23 cellular contexts compared by ENCODE assay signal in genomic region chr2:160301420-160301819, GRCh38.
DNase-seq lines count a peak whose midpoint lies in the region; ATAC-seq, FAIRE-seq and TF ChIP-seq lines count a peak whose summit lies in the region.
"Had no signal": no experiment of that assay in that cellular context is flagged by ENCODE, and none has a peak within 500 bp of the region (broad histone marks: within the 10 kb centered on the region; RNA-seq: fewer than 3 reads in every experiment).

No MANE protein-coding gene starts in this region.

- no peak overlapping the region for H3K4me2 ChIP-seq in HepG2 (ENCODE audit: low read depth, low read length)
- no peak overlapping the region for H3K4me2 ChIP-seq in IMR-90 (ENCODE audit: low read depth, low read length)
- H3K4me2 ChIP-seq: hepatocyte had no signal

- H2AFZ ChIP-seq in HepG2 (ENCODE audit: low read length), result no peak overlapping the region
- no peak overlapping the region for H2AFZ ChIP-seq in IMR-90 (replicated peaks; ENCODE audit: low read length, poor library complexity)
- H2AFZ ChIP-seq: hepatocyte had no signal

- H3K9ac ChIP-seq in HepG2 (ENCODE audit: insufficient read depth, low read depth, low read length), result no peak overlapping the region
- no peak overlapping the region for H3K9ac ChIP-seq in IMR-90 (ENCODE audit: low read depth, low read length)

- H3K36me3 Mint-ChIP-seq in activated naive CD4-positive, alpha-beta T cell treated with anti-CD3 and anti-CD28 coated beads, Interleukin-2, amount 50 U/mL, for 72 hours, result peaks cover 37 to 57% of the 10 kb centered on the region in 2 donors

- H2BK120ac ChIP-seq in IMR-90 (ENCODE audit: low read depth, low read length), result no peak overlapping the region

- no peak overlapping the region; the same call in 1 of the 2 replicates for H3K23ac ChIP-seq in IMR-90 (ENCODE audit: low read depth, low read length)

- no peak overlapping the region for H2BK20ac ChIP-seq in IMR-90 (ENCODE audit: low read depth, low read length)

- DNase-seq in HepG2 (ENCODE audit: low spot score) (no peak), right lobe of liver (no peak), IMR-90 (peak; percentile 52), testis (no peak), NCI-H187 treated with DMSO at 0.1 percent for 48 hours (lab: John Stamatoyannopoulos, UW) (no peak)
- peak in 1 of 2 donors; percentile 39 for DNase-seq in activated naive CD4-positive, alpha-beta T cell treated with anti-CD3 and anti-CD28 coated beads, Interleukin-2, amount 50 U/mL, for 72 hours (ENCODE audit: low spot score in 2 of 2)
- DNase-seq in stimulated activated CD8-positive, alpha-beta memory T cell treated with anti-CD3 and anti-CD28 coated beads, Interleukin-4, amount 100 ng/mL, for 48 hours, result peak; percentile 42
- DNase-seq: amygdala; BE2C; effector CD8-positive, alpha-beta T cell; GDM1; HCEC 1CT; islet precursor cell; NCI-H2029 treated with DMSO at 0.1 percent for 48 hours; NCI-H510A; thyroid gland had no signal

- TF ChIP-seq POLR2A in HepG2 (IDR thresholded peaks at IDR 0.05; ENCODE audit: insufficient read depth in 1 of 2, low read depth in 2 of 2, low read length in 2 of 2), result no peak
- no peak for TF ChIP-seq POLR2A in right lobe of liver (IDR thresholded peaks at IDR 0.05)
- TF ChIP-seq POLR2A in IMR-90 (IDR thresholded peaks at IDR 0.05; ENCODE audit: low read depth, low read length), result no peak
- TF ChIP-seq POLR2A in testis (IDR thresholded peaks at IDR 0.05), result no peak

- no peaks in the 10 kb centered on the region for H3K4me1 ChIP-seq in HepG2 (ENCODE audit: insufficient read depth, low read length)
- H3K4me1 ChIP-seq in right lobe of liver, result no peaks in the 10 kb centered on the region
- H3K4me1 ChIP-seq in IMR-90 (ENCODE audit: control insufficient read depth, insufficient read depth, low read length), result peaks cover 20% of the 10 kb centered on the region
- H3K4me1 ChIP-seq in testis, result peaks cover 3% of the 10 kb centered on the region
- H3K4me1 ChIP-seq: BE2C had no signal

- in situ Hi-C loops in HepG2 (cut with HindIII; ENCODE audit: extremely low pct_ligation_motif_present, low pct_unique_long_range_greater_than_20kb), result no loop called here
- in situ Hi-C loops in IMR-90 (cut with MboI; ENCODE audit: low sequenced_read_pairs), result no loop called here

- TF ChIP-seq RAD21 in HepG2 (CRISPR knock-in tag; IDR thresholded peaks at IDR 0.05) (no peak), IMR-90 (IDR thresholded peaks at IDR 0.05; ENCODE audit: low read length) (no peak)

- no peaks in the 10 kb centered on the region for H3K79me2 ChIP-seq in HepG2 (ENCODE audit: insufficient read depth, low read length)

- H3K36me3 ChIP-seq in HepG2 (replicated peaks in 1 of 2; ENCODE audit: control insufficient read depth in 1 of 2, insufficient read depth in 2 of 2, low read length in 2 of 2) (peaks cover 14 to 47% of the 10 kb centered on the region in 2 experiments), right lobe of liver (peaks cover 0 to 4% (median 3%) of the 10 kb centered on the region in 4 donors), IMR-90 (ENCODE audit: control insufficient read depth, insufficient read depth, low read length) (peaks cover 43% of the 10 kb centered on the region), testis (ENCODE audit: low read depth, missing control alignments) (no peaks in the 10 kb centered on the region)

- H3K9me1 ChIP-seq in IMR-90 (ENCODE audit: insufficient read depth, low read length), result peaks cover 23% of the 10 kb centered on the region

- H4K91ac ChIP-seq in IMR-90 (ENCODE audit: insufficient read depth, low read depth, low read length), result no peak overlapping the region

- H2AK5ac ChIP-seq in IMR-90 (ENCODE audit: low read depth, low read length), result no peak overlapping the region

- 95% methylated on average over 2 of the region's 2 CpGs for WGBS in HepG2 (ENCODE audit: low lambda C conversion rate)
- WGBS in right lobe of liver (ENCODE audit: insufficient coverage, low coverage, low lambda C conversion rate, missing lambda C conversion rate), result 80% methylated on average over 2 of the region's 2 CpGs
- no CpG with 5 or more reads among the region's 2 CpGs for WGBS in IMR-90 (ENCODE audit: extremely low coverage in 2 of 2, insufficient read length in 1 of 2), 2 experiments
- 76 to 91% methylated on average over 2 of the region's 2 CpGs for WGBS in testis, 2 donors

- peaks cover 42 to 69% of the 10 kb centered on the region in 2 experiments for H3K79me1 ChIP-seq in IMR-90 (ENCODE audit: low read depth in 1 of 2, low read length in 2 of 2)

- H3K56ac ChIP-seq in IMR-90 (ENCODE audit: extremely low read depth, insufficient read depth, low read length), result no peak overlapping the region

- H3K4me3 ChIP-seq in HepG2 (replicated peaks in 1 of 3; ENCODE audit: insufficient read depth in 1 of 3, low read depth in 2 of 3, low read length in 3 of 3) (no peak overlapping the region), right lobe of liver (no peak overlapping the region), IMR-90 (ENCODE audit: insufficient read depth, low read depth, low read length) (no peak overlapping the region), testis (no peak overlapping the region)
- H3K4me3 ChIP-seq: hepatocyte, K562, lung, thyroid gland had no signal

- no peak overlapping the region for H4K5ac ChIP-seq in IMR-90 (ENCODE audit: low read depth, low read length)

- H3K9me3 ChIP-seq in HepG2 (ENCODE audit: low read length) (no peaks in the 10 kb centered on the region), right lobe of liver (no peaks in the 10 kb centered on the region), IMR-90 (ENCODE audit: control insufficient read depth, insufficient read depth, low read length) (no peaks in the 10 kb centered on the region), testis (no peaks in the 10 kb centered on the region)
- H3K9me3 ChIP-seq: BE2C, thyroid gland had no signal

- H3K18ac ChIP-seq in IMR-90 (ENCODE audit: low read depth, low read length), result no peak overlapping the region

- H3K27ac ChIP-seq in HepG2 (ENCODE audit: extremely low read length, insufficient read depth, low read length), result no peak overlapping the region
- H3K27ac ChIP-seq in right lobe of liver, result no peak overlapping the region
- no peak overlapping the region for H3K27ac ChIP-seq in IMR-90 (ENCODE audit: insufficient read depth, low read length)
- no peak overlapping the region for H3K27ac ChIP-seq in testis
- H3K27ac ChIP-seq: hepatocyte, thyroid gland, VCaP had no signal

- ATAC-seq in HepG2 (no peak), right lobe of liver (no peak), IMR-90 (ENCODE audit: low read depth) (no peak), HG02852 (IDR thresholded peaks at IDR 0.05; ENCODE audit: unreplicated experiment) (no peak)
- peak; percentile 83 to 93 for ATAC-seq in activated naive CD4-positive, alpha-beta T cell treated with anti-CD3 and anti-CD28 coated beads, Interleukin-2, amount 50 U/mL, for 72 hours
- ATAC-seq: K562, sciatic nerve had no signal

- H3K14ac ChIP-seq in IMR-90 (replicated peaks; ENCODE audit: low read depth, low read length), result no peak overlapping the region

- H2BK5ac ChIP-seq in IMR-90 (ENCODE audit: low read depth, low read length, poor library complexity, severe bottlenecking), result peak overlapping the region; percentile 7

- H3K27me3 ChIP-seq in HepG2 (ENCODE audit: control insufficient read depth in 1 of 2, insufficient read depth in 2 of 2, low read length in 2 of 2) (no peaks in the 10 kb centered on the region), right lobe of liver (no peaks in the 10 kb centered on the region), IMR-90 (ENCODE audit: control insufficient read depth, insufficient read depth, low read length) (no peaks in the 10 kb centered on the region), testis (no peaks in the 10 kb centered on the region)
- H3K27me3 ChIP-seq: BE2C, hepatocyte, thyroid gland had no signal

- H4K8ac ChIP-seq in IMR-90 (ENCODE audit: low read depth in 2 of 2, low read length in 2 of 2), result no peak overlapping the region

- no peak for TF ChIP-seq EP300 in HepG2 (IDR thresholded peaks at IDR 0.05; ENCODE audit: low read depth in 2 of 2, low read length in 2 of 2)
- TF ChIP-seq EP300 in HepG2 (CRISPR knock-in tag; IDR thresholded peaks at IDR 0.05; ENCODE audit: borderline replicate concordance), result no peak

- no peak overlapping the region for H2BK15ac ChIP-seq in IMR-90 (ENCODE audit: low read depth, low read length)

- peaks cover 0 to 18% of the 10 kb centered on the region in 2 donors for H3K9me3 Mint-ChIP-seq in activated naive CD4-positive, alpha-beta T cell treated with anti-CD3 and anti-CD28 coated beads, Interleukin-2, amount 50 U/mL, for 72 hours

- CTCF ChIA-PET in HepG2 (lab: Yijun Ruan, JAX; ENCODE audit: low intra/inter-chr PET ratio, low total read pairs), result no interaction called here
- CTCF ChIA-PET in IMR-90 (lab: Yijun Ruan, JAX), result interaction anchor here (0.6 kb wide), 1 partner anchor 1196 kb away, joined by 4 read pairs; no protein-coding TSS in a partner anchor

- dilution Hi-C loops in IMR-90 (cut with HindIII; ENCODE audit: low sequenced_read_pairs, unreplicated experiment), result no loop called here

- H4K20me1 ChIP-seq in HepG2 (ENCODE audit: insufficient read depth, low read length) (no peaks in the 10 kb centered on the region), IMR-90 (ENCODE audit: insufficient read depth, low read length) (peaks cover 6% of the 10 kb centered on the region; the same call in 1 of the 2 replicates)

- no peak overlapping the region for H3K4ac ChIP-seq in IMR-90 (ENCODE audit: low read depth, low read length)

- FAIRE-seq in HepG2 (lab: Jason Lieb, UNC), result no peak
- FAIRE-seq: D721Med, K562 had no signal

- TF ChIP-seq CTCF in HepG2 (CRISPR knock-in tag; IDR thresholded peaks at IDR 0.05), result no peak
- TF ChIP-seq CTCF in right lobe of liver (IDR thresholded peaks at IDR 0.05), result no peak
- no peak for TF ChIP-seq CTCF in IMR-90 (conservative IDR thresholded peaks at IDR 0.05; ENCODE audit: low read depth, low read length)
- no peak for TF ChIP-seq CTCF in testis (IDR thresholded peaks at IDR 0.05)

- POLR2A ChIA-PET in HepG2 (lab: Yijun Ruan, JAX), result no interaction called here
- POLR2A ChIA-PET in IMR-90 (lab: Charles Lee; ENCODE audit: unreplicated experiment), result no interaction called here

- H3K27ac Mint-ChIP-seq in activated naive CD4-positive, alpha-beta T cell treated with anti-CD3 and anti-CD28 coated beads, Interleukin-2, amount 50 U/mL, for 72 hours, result peak overlapping the region; percentile 78 to 87

- BruUV-seq in HepG2 (replicated peaks; lab: Mats Ljungman, UMichigan), result TSS peak; percentile 8
- no TSS peak for BruUV-seq in IMR-90 (replicated peaks; lab: Mats Ljungman, UMichigan)

- no peak overlapping the region for H2AK9ac ChIP-seq in IMR-90 (replicated peaks; ENCODE audit: low read depth, low read length, poor library complexity)

- intact Hi-C loops in HepG2 (cut with micrococcal nuclease; ENCODE audit: unreplicated experiment) (no loop called here), right lobe of liver (cut with DNase I) (no loop called here), IMR-90 (cut with micrococcal nuclease) (no loop called here), testis (cut with DNase I; ENCODE audit: low total_unique reads) (no loop called here)

TF ChIP-seq in IMR-90, 13 proteins besides CTCF, POLR2A, EP300 and RAD21 (continues in another document):
- TF ChIP-seq NFE2L2 (IDR thresholded peaks at IDR 0.05; ENCODE audit: low read depth, low read length) (no peak), MAZ (IDR thresholded peaks at IDR 0.05; ENCODE audit: borderline replicate concordance, low read depth, low read length) (no peak), FOS (IDR thresholded peaks at IDR 0.05; ENCODE audit: low read depth, low read length) (0 out of 2 replicates have a peak, but pooled peaks have one; percentile 11)

Comparison
In these comparisons a context has a peak if more than half of its experiments do, and no peak if none do; other contexts are left out.
1. ATAC-seq: peak in activated naive CD4-positive, alpha-beta T cell treated with anti-CD3 and anti-CD28 coated beads, Interleukin-2, amount 50 U/mL, for 72 hours (2 of 2); none in HepG2 (single experiment), right lobe of liver (0 of 4), IMR-90 (single experiment) and HG02852 (single experiment).
2. DNase-seq: peak in IMR-90 (single experiment) and stimulated activated CD8-positive, alpha-beta memory T cell treated with anti-CD3 and anti-CD28 coated beads, Interleukin-4, amount 100 ng/mL, for 48 hours (single experiment); none in HepG2 (single experiment), right lobe of liver (0 of 3), testis (single experiment) and NCI-H187 treated with DMSO at 0.1 percent for 48 hours (single experiment).